Comparison of ENCODE assay signal across 11 cellular contexts in genomic region chr4:126825083-126825482, GRCh38.
"Had no signal": no experiment of that assay in that cellular context is flagged by ENCODE, and none has a peak within 500 bp of the region (broad histone marks: within the 10 kb centered on the region; RNA-seq: fewer than 3 reads in every experiment).

No MANE protein-coding gene starts in this region.

- H3K36me3 ChIP-seq: HAP-1 had no signal

- DNase-seq: GM23248, GOT3, H7, H9, HCEC 1CT, HFFc6 had no signal

- H3K4me3 ChIP-seq: GM23248, GM23338, HAP-1 had no signal

- H2AFZ ChIP-seq: GM23248, GM23338 had no signal

- H3K4me2 ChIP-seq: GM23338 had no signal

- H3K9me3 Mint-ChIP-seq: HFFc6 had no signal

- H3K4me3 Mint-ChIP-seq: GM23338, H9, HFFc6 had no signal

- H3K27ac ChIP-seq: GM23248 had no signal

- ATAC-seq: GM23338, HCT116 had no signal

- H3K27ac Mint-ChIP-seq: GM23338, H9, HFFc6 had no signal

- H3K4me1 Mint-ChIP-seq: GM23338, H9 had no signal

- H3K9ac ChIP-seq: GM23248 had no signal

- H3K9me3 ChIP-seq: HAP-1 had no signal

- FAIRE-seq: H1, H54 had no signal
